1 cellular context compared by ENCODE assay signal in genomic region chr16:87325480-87325879, GRCh38.
TF ChIP-seq lines count a peak whose summit lies in the region.

No MANE protein-coding gene starts in this region.

TF ChIP-seq in HepG2, 621 proteins besides CTCF, POLR2A, EP300 and RAD21:
- TF ChIP-seq POLR2AphosphoS2 (IDR thresholded peaks at IDR 0.05; ENCODE audit: low read depth, low read length) (0 out of 2 replicates have a peak, but pooled peaks have one; percentile 24), SIN3A (IDR thresholded peaks at IDR 0.05; ENCODE audit: borderline replicate concordance, low read depth, low read length) (no peak), AGO2 (optimal IDR thresholded peaks at IDR 0.05; ENCODE audit: low read depth, low read length) (peak; percentile 86), ZNF230 (CRISPR knock-in tag; IDR thresholded peaks at IDR 0.05) (0 out of 2 replicates have a peak, but pooled peaks have one; percentile 1), STAG1 (CRISPR knock-in tag; IDR thresholded peaks at IDR 0.05) (no peak), RBM22 (optimal IDR thresholded peaks at IDR 0.05; ENCODE audit: low read length) (peak; percentile 11), ZNF605 (CRISPR knock-in tag; IDR thresholded peaks at IDR 0.05) (0 out of 2 replicates have a peak, but pooled peaks have one; percentile 25), ZNF607 (CRISPR knock-in tag; IDR thresholded peaks at IDR 0.05; ENCODE audit: borderline replicate concordance) (peak; percentile 36; the same call in 1 of the 2 replicates)
- TF ChIP-seq, protein P1, sequence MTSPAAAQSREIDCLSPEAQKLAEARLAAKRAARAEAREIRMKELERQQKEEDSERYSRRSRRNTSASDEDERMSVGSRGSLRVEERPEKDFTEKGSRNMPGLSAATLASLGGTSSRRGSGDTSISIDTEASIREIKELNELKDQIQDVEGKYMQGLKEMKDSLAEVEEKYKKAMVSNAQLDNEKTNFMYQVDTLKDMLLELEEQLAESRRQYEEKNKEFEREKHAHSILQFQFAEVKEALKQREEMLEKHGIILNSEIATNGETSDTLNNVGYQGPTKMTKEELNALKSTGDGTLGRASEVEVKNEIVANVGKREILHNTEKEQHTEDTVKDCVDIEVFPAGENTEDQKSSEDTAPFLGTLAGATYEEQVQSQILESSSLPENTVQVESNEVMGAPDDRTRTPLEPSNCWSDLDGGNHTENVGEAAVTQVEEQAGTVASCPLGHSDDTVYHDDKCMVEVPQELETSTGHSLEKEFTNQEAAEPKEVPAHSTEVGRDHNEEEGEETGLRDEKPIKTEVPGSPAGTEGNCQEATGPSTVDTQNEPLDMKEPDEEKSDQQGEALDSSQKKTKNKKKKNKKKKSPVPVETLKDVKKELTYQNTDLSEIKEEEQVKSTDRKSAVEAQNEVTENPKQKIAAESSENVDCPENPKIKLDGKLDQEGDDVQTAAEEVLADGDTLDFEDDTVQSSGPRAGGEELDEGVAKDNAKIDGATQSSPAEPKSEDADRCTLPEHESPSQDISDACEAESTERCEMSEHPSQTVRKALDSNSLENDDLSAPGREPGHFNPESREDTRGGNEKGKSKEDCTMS (CRISPR knock-in tag; conservative IDR thresholded peaks at IDR 0.05): no peak
TF ChIP-seq in HepG2: peak in this region for 6.
